In the genomic region with DNA sequence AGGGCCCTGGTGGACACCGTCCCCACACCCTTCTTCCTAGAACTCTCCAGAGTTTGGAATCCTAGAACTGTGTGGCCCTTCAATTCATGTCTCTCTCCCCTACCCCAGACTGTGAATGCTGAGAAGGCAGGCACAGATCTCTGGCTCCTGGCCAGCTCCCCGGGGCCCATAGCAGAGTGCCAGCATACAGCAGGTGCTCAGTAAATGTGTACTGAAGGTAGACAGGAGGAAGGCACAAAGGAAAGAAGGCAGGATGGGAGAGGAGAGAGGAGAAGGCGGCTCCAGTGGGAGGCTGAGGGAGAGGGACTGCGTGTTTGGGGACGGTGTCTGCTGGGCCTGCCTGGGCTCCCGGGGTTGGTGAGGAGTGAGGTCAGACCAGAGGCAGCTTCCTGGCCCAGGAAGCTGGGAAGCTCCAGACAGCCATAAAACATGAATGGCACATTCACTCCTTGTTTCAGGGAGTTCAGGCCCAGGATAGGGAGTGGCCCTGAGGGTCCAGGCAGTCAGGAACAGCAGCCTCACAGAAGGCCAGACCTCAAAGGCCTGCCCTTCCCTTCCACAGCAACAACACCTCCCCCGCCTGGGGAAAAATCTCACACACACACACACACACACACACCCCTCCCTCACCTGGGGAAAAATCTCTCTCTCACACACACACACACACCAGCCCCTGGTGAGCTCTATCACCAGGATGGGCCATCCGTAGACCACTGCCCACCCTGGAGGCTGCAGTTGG, we compare ENCODE assay signal across 1 cellular context.
TF ChIP-seq lines count a peak whose summit lies in the region.

No MANE protein-coding gene starts in this region.

TF ChIP-seq in H1, 55 proteins besides CTCF, POLR2A, EP300 and RAD21 (continued from another document):
- TF ChIP-seq SAP30 (IDR thresholded peaks at IDR 0.05; ENCODE audit: insufficient read depth, insufficient replicate concordance, low read length) (no peak), POU5F1 (IDR thresholded peaks at IDR 0.05; ENCODE audit: low read depth, low read length) (no peak), MAFK (IDR thresholded peaks at IDR 0.05; ENCODE audit: low read depth, low read length) (no peak), HDAC2 (IDR thresholded peaks at IDR 0.05; ENCODE audit: borderline replicate concordance in 1 of 2, low read depth in 2 of 2, low read length in 2 of 2) (no peak), TCF12 (IDR thresholded peaks at IDR 0.05; ENCODE audit: low read depth, low read length) (no peak), YY1 (IDR thresholded peaks at IDR 0.05; ENCODE audit: low read depth, low read length) (no peak), ZNF274 (IDR thresholded peaks at IDR 0.05; ENCODE audit: borderline replicate concordance, extremely low read depth, low read length) (no peak), SIRT6 (IDR thresholded peaks at IDR 0.05; ENCODE audit: low read length) (no peak), SIN3A (conservative IDR thresholded peaks at IDR 0.05 in 1 of 2, IDR thresholded peaks at IDR 0.05 in 1 of 2; ENCODE audit: low read depth in 1 of 2, low read length in 2 of 2) (no peak), JUN (IDR thresholded peaks at IDR 0.05; ENCODE audit: low read depth, low read length) (no peak), CBX5 (IDR thresholded peaks at IDR 0.05; ENCODE audit: low read depth, low read length) (no peak), TEAD4 (IDR thresholded peaks at IDR 0.05; ENCODE audit: low read depth, low read length) (no peak), CTBP2 (IDR thresholded peaks at IDR 0.05; ENCODE audit: borderline replicate concordance, insufficient read depth, insufficient read length, low read length) (no peak)
